ENCODE assay signal across 1 cellular context in the genomic region with DNA sequence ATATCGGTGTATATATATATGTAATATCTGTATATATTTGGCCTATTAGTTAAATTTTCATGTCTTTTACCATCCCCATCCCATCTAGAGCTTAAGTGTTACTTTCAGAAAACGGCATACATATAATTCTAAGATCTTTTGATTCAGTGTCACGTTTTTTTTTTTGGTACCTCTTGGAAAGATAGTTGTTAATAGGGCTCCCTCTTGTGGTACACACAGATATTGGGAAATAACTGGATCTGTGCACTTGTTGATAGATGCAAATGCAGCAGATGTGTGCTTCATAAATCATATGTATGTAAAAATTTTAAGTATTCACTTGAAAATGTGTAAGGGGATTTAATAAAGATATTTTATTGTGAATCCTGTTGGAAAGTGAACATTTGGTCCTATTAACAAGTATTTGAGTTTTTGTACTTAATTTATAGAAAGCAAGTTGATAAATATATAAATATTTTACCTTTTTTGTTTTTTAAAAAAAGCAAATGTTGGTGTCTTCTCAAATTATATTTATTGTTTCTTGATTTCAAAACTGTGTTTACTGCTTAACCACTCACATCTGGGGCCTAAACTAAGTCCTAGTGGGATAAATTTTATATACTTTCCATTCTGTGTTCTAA.
TF ChIP-seq lines count a peak whose summit lies in the region.

No MANE protein-coding gene starts in this region.

TF ChIP-seq in IMR-90, 13 proteins besides CTCF, POLR2A, EP300 and RAD21 (continued from another document):
- TF ChIP-seq CEBPB (IDR thresholded peaks at IDR 0.05; ENCODE audit: low read depth, low read length) = peak; percentile 81
- TF ChIP-seq RFX5 (IDR thresholded peaks at IDR 0.05; ENCODE audit: low read depth, low read length) = no peak
- no peak for TF ChIP-seq NFE2L2 (IDR thresholded peaks at IDR 0.05; ENCODE audit: low read depth, low read length)
- no peak for TF ChIP-seq RCOR1 (IDR thresholded peaks at IDR 0.05; ENCODE audit: insufficient replicate concordance, low read length)
- peak; percentile 90 for TF ChIP-seq SMC3 (IDR thresholded peaks at IDR 0.05; ENCODE audit: low read depth, low read length)
